ENCODE assay signal across 8 cellular contexts in genomic region chr10:19815478-19816419, GRCh38. TPM values are rescaled to one million over a fixed set of nuclear protein-coding genes. Genes with fewer than 3 reads are reported as not detected.
DNase-seq lines count a peak whose midpoint lies in the region; ATAC-seq and TF ChIP-seq lines count a peak whose summit lies in the region.

No MANE protein-coding gene starts in this region.

- H3K27me3 ChIP-seq in left lung: peaks cover 0 to 40% of the 10 kb centered on the region in 2 donors

- peak overlapping the region; percentile 55 to 73 for H3K4me3 ChIP-seq in left lung

- H3K27me3 Mint-ChIP-seq in stimulated activated naive CD8-positive, alpha-beta T cell treated with anti-CD3 and anti-CD28 coated beads, Interleukin-15, Interleukin-2, amounts not matched to agents 100 ng/mL and 50 ng/mL, for 24 hours: peaks cover 53% of the 10 kb centered on the region

- H3K36me3 ChIP-seq in left lung: no peaks in the 10 kb centered on the region

- peak overlapping the region; percentile 86 to 89 for H3K27ac ChIP-seq in left lung

- no peak for TF ChIP-seq CTCF in left lung (IDR thresholded peaks at IDR 0.05)

- no peaks in the 10 kb centered on the region for H3K9me3 ChIP-seq in left lung

- no peak overlapping the region for H3K27ac Mint-ChIP-seq in stimulated activated naive CD8-positive, alpha-beta T cell treated with anti-CD3 and anti-CD28 coated beads, Interleukin-15, Interleukin-2, amounts not matched to agents 100 ng/mL and 50 ng/mL, for 24 hours

- DNase-seq in NCI-H1417 (lab: John Stamatoyannopoulos, UW): peak in 2 of 3 experiments; percentile 65 to 67
- no peak for DNase-seq in NCI-H1417 treated with DMSO at 0.1 percent for 48 hours (lab: John Stamatoyannopoulos, UW)
- peak; percentile 9 for DNase-seq in NCI-H774 (lab: John Stamatoyannopoulos, UW)
- DNase-seq in dermis blood vessel endothelial cell: peak; percentile 3
- peak; percentile 87 to 89 for DNase-seq in left lung
- DNase-seq in NK-92 (lab: John Stamatoyannopoulos, UW; ENCODE audit: unreplicated experiment): no peak

- H3K4me1 ChIP-seq in left lung: peaks cover 0 to 18% of the 10 kb centered on the region in 2 donors

- H3K9me3 Mint-ChIP-seq in stimulated activated naive CD8-positive, alpha-beta T cell treated with anti-CD3 and anti-CD28 coated beads, Interleukin-15, Interleukin-2, amounts not matched to agents 100 ng/mL and 50 ng/mL, for 24 hours: no peaks in the 10 kb centered on the region

- no peaks in the 10 kb centered on the region for H3K36me3 Mint-ChIP-seq in stimulated activated naive CD8-positive, alpha-beta T cell treated with anti-CD3 and anti-CD28 coated beads, Interleukin-15, Interleukin-2, amounts not matched to agents 100 ng/mL and 50 ng/mL, for 24 hours (ENCODE audit: low read depth)

- intact Hi-C loops in left lung (cut with DNase I): no loop called here

- H3K4me3 Mint-ChIP-seq in stimulated activated naive CD8-positive, alpha-beta T cell treated with anti-CD3 and anti-CD28 coated beads, Interleukin-15, Interleukin-2, amounts not matched to agents 100 ng/mL and 50 ng/mL, for 24 hours: peak overlapping the region; percentile 63

- ATAC-seq in left lung: peak; percentile 75
- no peak for ATAC-seq in GM21723 (IDR thresholded peaks at IDR 0.05; ENCODE audit: unreplicated experiment)

- peaks cover 21% of the 10 kb centered on the region for H3K4me1 Mint-ChIP-seq in stimulated activated naive CD8-positive, alpha-beta T cell treated with anti-CD3 and anti-CD28 coated beads, Interleukin-15, Interleukin-2, amounts not matched to agents 100 ng/mL and 50 ng/mL, for 24 hours (ENCODE audit: low read depth)

RNA-seq across cellular contexts. Expression of gene PLXDC2, which starts 0.5 kb away (rescaled TPM):
- total RNA-seq in dermis blood vessel endothelial cell (2.7 and 5.5 TPM in 2 replicates), left lung (100 to 1,000 TPM in 1 of 2 donors, 10 to 100 TPM in 1; 85.3 to 107 TPM)

Comparison
In these comparisons a context has a peak if more than half of its experiments do, and no peak if none do; other contexts are left out.
1. DNase-seq: peak in NCI-H1417 (2 of 3), NCI-H774 (single experiment), dermis blood vessel endothelial cell (single experiment) and left lung (2 of 2); none in NCI-H1417 treated with DMSO at 0.1 percent for 48 hours (single experiment) and NK-92 (single experiment).
2. RNA of gene PLXDC2, which starts 0.5 kb away (total RNA-seq): 85.3 to 107 TPM in left lung; 2.7 to 5.5 TPM in dermis blood vessel endothelial cell; every median in the first group is over 10 times any median in the second.